Comparison of ENCODE assay signal across 2 cellular contexts in the genomic region with DNA sequence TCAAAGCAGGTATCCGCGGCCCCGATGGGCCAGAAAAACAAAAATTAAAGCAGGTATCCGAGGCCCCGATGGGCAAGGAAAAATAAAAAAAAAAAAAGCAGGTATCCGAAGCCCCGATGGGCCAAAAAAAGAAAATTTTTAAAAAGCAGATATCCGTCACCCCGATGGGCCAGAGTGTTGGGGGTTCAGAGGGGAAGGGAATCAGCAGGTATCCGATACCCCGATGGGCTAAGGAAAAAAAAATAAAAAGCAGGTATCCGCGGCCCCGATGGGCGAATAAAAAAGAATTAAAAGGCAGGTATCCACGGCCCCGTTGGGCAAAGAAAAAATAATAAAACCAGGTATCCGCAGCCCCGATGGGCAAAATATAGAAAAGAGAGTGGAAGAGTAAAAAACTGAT.
TF ChIP-seq lines count a peak whose summit lies in the region.

No MANE protein-coding gene starts in this region.

TF ChIP-seq in SK-N-SH, 30 proteins besides CTCF, POLR2A, EP300 and RAD21:
- TF ChIP-seq, protein P1, sequence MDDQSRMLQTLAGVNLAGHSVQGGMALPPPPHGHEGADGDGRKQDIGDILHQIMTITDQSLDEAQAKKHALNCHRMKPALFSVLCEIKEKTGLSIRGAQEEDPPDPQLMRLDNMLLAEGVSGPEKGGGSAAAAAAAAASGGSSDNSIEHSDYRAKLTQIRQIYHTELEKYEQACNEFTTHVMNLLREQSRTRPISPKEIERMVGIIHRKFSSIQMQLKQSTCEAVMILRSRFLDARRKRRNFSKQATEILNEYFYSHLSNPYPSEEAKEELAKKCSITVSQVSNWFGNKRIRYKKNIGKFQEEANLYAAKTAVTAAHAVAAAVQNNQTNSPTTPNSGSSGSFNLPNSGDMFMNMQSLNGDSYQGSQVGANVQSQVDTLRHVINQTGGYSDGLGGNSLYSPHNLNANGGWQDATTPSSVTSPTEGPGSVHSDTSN (IDR thresholded peaks at IDR 0.05): no peak

TF ChIP-seq in SK-N-SH treated with all-trans-retinoic acid at 6 μM for 48 hours, 23 proteins besides CTCF, POLR2A, EP300 and RAD21 (continued from another document):
- TF ChIP-seq TCF4 (CRISPR knock-in tag; IDR thresholded peaks at IDR 0.05; ENCODE audit: borderline replicate concordance) (no peak), ZFP3 (CRISPR knock-in tag; IDR thresholded peaks at IDR 0.05) (no peak), OSR1 (CRISPR knock-in tag; IDR thresholded peaks at IDR 0.05) (no peak), CSDC2 (CRISPR knock-in tag; IDR thresholded peaks at IDR 0.05) (no peak), GLIS3 (CRISPR knock-in tag; IDR thresholded peaks at IDR 0.05) (no peak), ZNF8 (CRISPR knock-in tag; IDR thresholded peaks at IDR 0.05) (no peak), TOX (CRISPR knock-in tag; IDR thresholded peaks at IDR 0.05; ENCODE audit: borderline replicate concordance) (no peak), SNAI2 (CRISPR knock-in tag; IDR thresholded peaks at IDR 0.05) (no peak), RARB (CRISPR knock-in tag; IDR thresholded peaks at IDR 0.05) (no peak), ISL1 (CRISPR knock-in tag; IDR thresholded peaks at IDR 0.05) (no peak), PPARA (CRISPR knock-in tag; IDR thresholded peaks at IDR 0.05; ENCODE audit: borderline replicate concordance) (no peak), ARNTL (CRISPR knock-in tag; IDR thresholded peaks at IDR 0.05; ENCODE audit: borderline replicate concordance, low read depth) (no peak), ZNF70 (CRISPR knock-in tag; IDR thresholded peaks at IDR 0.05) (no peak), ZC3H10 (CRISPR knock-in tag; IDR thresholded peaks at IDR 0.05) (no peak), ZFP30 (CRISPR knock-in tag; IDR thresholded peaks at IDR 0.05) (no peak)
- TF ChIP-seq, protein P2, sequence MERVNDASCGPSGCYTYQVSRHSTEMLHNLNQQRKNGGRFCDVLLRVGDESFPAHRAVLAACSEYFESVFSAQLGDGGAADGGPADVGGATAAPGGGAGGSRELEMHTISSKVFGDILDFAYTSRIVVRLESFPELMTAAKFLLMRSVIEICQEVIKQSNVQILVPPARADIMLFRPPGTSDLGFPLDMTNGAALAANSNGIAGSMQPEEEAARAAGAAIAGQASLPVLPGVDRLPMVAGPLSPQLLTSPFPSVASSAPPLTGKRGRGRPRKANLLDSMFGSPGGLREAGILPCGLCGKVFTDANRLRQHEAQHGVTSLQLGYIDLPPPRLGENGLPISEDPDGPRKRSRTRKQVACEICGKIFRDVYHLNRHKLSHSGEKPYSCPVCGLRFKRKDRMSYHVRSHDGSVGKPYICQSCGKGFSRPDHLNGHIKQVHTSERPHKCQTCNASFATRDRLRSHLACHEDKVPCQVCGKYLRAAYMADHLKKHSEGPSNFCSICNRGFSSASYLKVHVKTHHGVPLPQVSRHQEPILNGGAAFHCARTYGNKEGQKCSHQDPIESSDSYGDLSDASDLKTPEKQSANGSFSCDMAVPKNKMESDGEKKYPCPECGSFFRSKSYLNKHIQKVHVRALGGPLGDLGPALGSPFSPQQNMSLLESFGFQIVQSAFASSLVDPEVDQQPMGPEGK (CRISPR knock-in tag; IDR thresholded peaks at IDR 0.05; ENCODE audit: borderline replicate concordance): no peak
- TF ChIP-seq, protein P3, sequence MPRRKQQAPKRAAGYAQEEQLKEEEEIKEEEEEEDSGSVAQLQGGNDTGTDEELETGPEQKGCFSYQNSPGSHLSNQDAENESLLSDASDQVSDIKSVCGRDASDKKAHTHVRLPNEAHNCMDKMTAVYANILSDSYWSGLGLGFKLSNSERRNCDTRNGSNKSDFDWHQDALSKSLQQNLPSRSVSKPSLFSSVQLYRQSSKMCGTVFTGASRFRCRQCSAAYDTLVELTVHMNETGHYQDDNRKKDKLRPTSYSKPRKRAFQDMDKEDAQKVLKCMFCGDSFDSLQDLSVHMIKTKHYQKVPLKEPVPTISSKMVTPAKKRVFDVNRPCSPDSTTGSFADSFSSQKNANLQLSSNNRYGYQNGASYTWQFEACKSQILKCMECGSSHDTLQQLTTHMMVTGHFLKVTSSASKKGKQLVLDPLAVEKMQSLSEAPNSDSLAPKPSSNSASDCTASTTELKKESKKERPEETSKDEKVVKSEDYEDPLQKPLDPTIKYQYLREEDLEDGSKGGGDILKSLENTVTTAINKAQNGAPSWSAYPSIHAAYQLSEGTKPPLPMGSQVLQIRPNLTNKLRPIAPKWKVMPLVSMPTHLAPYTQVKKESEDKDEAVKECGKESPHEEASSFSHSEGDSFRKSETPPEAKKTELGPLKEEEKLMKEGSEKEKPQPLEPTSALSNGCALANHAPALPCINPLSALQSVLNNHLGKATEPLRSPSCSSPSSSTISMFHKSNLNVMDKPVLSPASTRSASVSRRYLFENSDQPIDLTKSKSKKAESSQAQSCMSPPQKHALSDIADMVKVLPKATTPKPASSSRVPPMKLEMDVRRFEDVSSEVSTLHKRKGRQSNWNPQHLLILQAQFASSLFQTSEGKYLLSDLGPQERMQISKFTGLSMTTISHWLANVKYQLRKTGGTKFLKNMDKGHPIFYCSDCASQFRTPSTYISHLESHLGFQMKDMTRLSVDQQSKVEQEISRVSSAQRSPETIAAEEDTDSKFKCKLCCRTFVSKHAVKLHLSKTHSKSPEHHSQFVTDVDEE (CRISPR knock-in tag; IDR thresholded peaks at IDR 0.05): no peak
- TF ChIP-seq, protein P4, sequence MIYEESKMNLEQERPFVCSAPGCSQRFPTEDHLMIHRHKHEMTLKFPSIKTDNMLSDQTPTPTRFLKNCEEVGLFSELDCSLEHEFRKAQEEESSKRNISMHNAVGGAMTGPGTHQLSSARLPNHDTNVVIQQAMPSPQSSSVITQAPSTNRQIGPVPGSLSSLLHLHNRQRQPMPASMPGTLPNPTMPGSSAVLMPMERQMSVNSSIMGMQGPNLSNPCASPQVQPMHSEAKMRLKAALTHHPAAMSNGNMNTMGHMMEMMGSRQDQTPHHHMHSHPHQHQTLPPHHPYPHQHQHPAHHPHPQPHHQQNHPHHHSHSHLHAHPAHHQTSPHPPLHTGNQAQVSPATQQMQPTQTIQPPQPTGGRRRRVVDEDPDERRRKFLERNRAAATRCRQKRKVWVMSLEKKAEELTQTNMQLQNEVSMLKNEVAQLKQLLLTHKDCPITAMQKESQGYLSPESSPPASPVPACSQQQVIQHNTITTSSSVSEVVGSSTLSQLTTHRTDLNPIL (CRISPR knock-in tag; IDR thresholded peaks at IDR 0.05; ENCODE audit: low read depth): no peak
- TF ChIP-seq, protein P5, sequence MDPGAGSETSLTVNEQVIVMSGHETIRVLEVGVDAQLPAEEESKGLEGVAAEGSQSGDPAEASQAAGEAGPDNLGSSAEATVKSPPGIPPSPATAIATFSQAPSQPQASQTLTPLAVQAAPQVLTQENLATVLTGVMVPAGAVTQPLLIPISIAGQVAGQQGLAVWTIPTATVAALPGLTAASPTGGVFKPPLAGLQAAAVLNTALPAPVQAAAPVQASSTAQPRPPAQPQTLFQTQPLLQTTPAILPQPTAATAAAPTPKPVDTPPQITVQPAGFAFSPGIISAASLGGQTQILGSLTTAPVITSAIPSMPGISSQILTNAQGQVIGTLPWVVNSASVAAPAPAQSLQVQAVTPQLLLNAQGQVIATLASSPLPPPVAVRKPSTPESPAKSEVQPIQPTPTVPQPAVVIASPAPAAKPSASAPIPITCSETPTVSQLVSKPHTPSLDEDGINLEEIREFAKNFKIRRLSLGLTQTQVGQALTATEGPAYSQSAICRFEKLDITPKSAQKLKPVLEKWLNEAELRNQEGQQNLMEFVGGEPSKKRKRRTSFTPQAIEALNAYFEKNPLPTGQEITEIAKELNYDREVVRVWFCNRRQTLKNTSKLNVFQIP (CRISPR knock-in tag; IDR thresholded peaks at IDR 0.05; ENCODE audit: borderline replicate concordance, low read depth): no peak
